8 cellular contexts compared by ENCODE assay signal in genomic region chr7:128136215-128136597, GRCh38.
DNase-seq lines count a peak whose midpoint lies in the region; ATAC-seq lines count a peak whose summit lies in the region.

No MANE protein-coding gene starts in this region.

- peak overlapping the region; percentile 73 for H3K4me3 Mint-ChIP-seq in dendritic cell treated with granulocyte-macrophage colony-stimulating factor and Interleukin-4, amounts not matched to agents 40 ng/mL and 50 ng/mL, for 4 days
- peak overlapping the region; percentile 75 to 94 (median 89) for H3K4me3 Mint-ChIP-seq in naive B cell

- no peak overlapping the region for H3K27ac Mint-ChIP-seq in dendritic cell treated with granulocyte-macrophage colony-stimulating factor and Interleukin-4, amounts not matched to agents 40 ng/mL and 50 ng/mL, for 4 days
- peak overlapping the region in 4 of 6 donors; percentile 13 to 77 (median 68) for H3K27ac Mint-ChIP-seq in naive B cell

- H3K9me3 Mint-ChIP-seq in dendritic cell treated with granulocyte-macrophage colony-stimulating factor and Interleukin-4, amounts not matched to agents 40 ng/mL and 50 ng/mL, for 4 days = no peaks in the 10 kb centered on the region
- H3K9me3 Mint-ChIP-seq in naive B cell = peaks cover 0 to 9% (median 2%) of the 10 kb centered on the region in 7 donors

- H3K36me3 Mint-ChIP-seq in dendritic cell treated with granulocyte-macrophage colony-stimulating factor and Interleukin-4, amounts not matched to agents 40 ng/mL and 50 ng/mL, for 4 days (ENCODE audit: low read depth) = no peaks in the 10 kb centered on the region
- no peaks in the 10 kb centered on the region for H3K36me3 Mint-ChIP-seq in naive B cell

- in situ Hi-C loops in G401 (cut with HindIII; ENCODE audit: low sequenced_read_pairs) = no loop called here

- ATAC-seq in naive B cell (ENCODE audit: low read depth in 2 of 2) (peak; percentile 9 to 13), GM18873 (IDR thresholded peaks at IDR 0.05; ENCODE audit: low FRiP score, unreplicated experiment) (no peak), HG03378 (IDR thresholded peaks at IDR 0.05; ENCODE audit: unreplicated experiment) (no peak)

- intact Hi-C loops in dendritic cell treated with granulocyte-macrophage colony-stimulating factor and Interleukin-4, amounts not matched to agents 40 ng/mL and 50 ng/mL, for 4 days (cut with micrococcal nuclease) = loop anchor here (1.0 to 5.0 kb wide), 2 partner anchors 73 to 429 kb away; no protein-coding TSS in a partner anchor

- DNase-seq in ELF-1 (ENCODE audit: low read depth, low spot score) (peak; percentile 71), HuH-7 (ENCODE audit: low spot score) (peak; percentile 27), naive B cell (no peak), G401 (ENCODE audit: low spot score) (no peak), NCI-H2081 treated with DMSO at 0.1 percent for 48 hours (lab: John Stamatoyannopoulos, UW) (no peak)

- H3K27me3 Mint-ChIP-seq in dendritic cell treated with granulocyte-macrophage colony-stimulating factor and Interleukin-4, amounts not matched to agents 40 ng/mL and 50 ng/mL, for 4 days = peaks cover 63% of the 10 kb centered on the region
- peaks cover 30 to 52% (median 32%) of the 10 kb centered on the region in 3 donors for H3K27me3 Mint-ChIP-seq in naive B cell

- H3K4me1 Mint-ChIP-seq in dendritic cell treated with granulocyte-macrophage colony-stimulating factor and Interleukin-4, amounts not matched to agents 40 ng/mL and 50 ng/mL, for 4 days (ENCODE audit: low read depth) = peaks cover 39% of the 10 kb centered on the region
- H3K4me1 Mint-ChIP-seq in naive B cell = peaks cover 15 to 23% (median 20%) of the 10 kb centered on the region in 3 donors

Comparison
In these comparisons a context has a peak if more than half of its experiments do, and no peak if none do; other contexts are left out.
1. DNase-seq: peak in ELF-1 (single experiment) and HuH-7 (single experiment); none in naive B cell (single experiment), G401 (single experiment) and NCI-H2081 treated with DMSO at 0.1 percent for 48 hours (single experiment).
2. ATAC-seq: peak in naive B cell (2 of 2); none in GM18873 (single experiment) and HG03378 (single experiment).